Comparison of ENCODE assay signal across 8 cellular contexts in genomic region chr17:1484586-1485310, GRCh38. TPM values are rescaled to one million over a fixed set of nuclear protein-coding genes. Genes with fewer than 3 reads are reported as not detected.
A peak's percentile ranks its signal among the peaks of the same experiment; 100 is the strongest.
DNase-seq lines count a peak whose midpoint lies in the region; ATAC-seq and TF ChIP-seq lines count a peak whose summit lies in the region.

No MANE protein-coding gene starts in this region.

- ATAC-seq in GM21825 (IDR thresholded peaks at IDR 0.05; ENCODE audit: unreplicated experiment), result peak; percentile 38
- peak in 1 of 2 donors; percentile 15 for ATAC-seq in natural killer cell treated with Interleukin-12 subunit alpha and Interleukin-12 subunit beta and Interleukin-15 and Interleukin-18, amount 100 ng/mL, for 72 hours
- ATAC-seq in GM18870 (IDR thresholded peaks at IDR 0.05; ENCODE audit: unreplicated experiment), result no peak

- H3K27ac Mint-ChIP-seq in natural killer cell treated with Interleukin-12 subunit alpha and Interleukin-12 subunit beta and Interleukin-15 and Interleukin-18, amount 100 ng/mL, for 72 hours, result no peak overlapping the region

- no peaks in the 10 kb centered on the region for H3K9me3 Mint-ChIP-seq in natural killer cell treated with Interleukin-12 subunit alpha and Interleukin-12 subunit beta and Interleukin-15 and Interleukin-18, amount 100 ng/mL, for 72 hours

- peak; percentile 75 for DNase-seq in GM03348 (ENCODE audit: low spot score)
- DNase-seq in NCI-H1436 treated with DMSO at 0.1 percent for 48 hours (lab: John Stamatoyannopoulos, UW), result peak; percentile 54
- DNase-seq in activated CD4-positive, alpha-beta T cell treated with anti-CD3 and anti-CD28 coated beads for 1 hour, result peak; percentile 39
- no peak for DNase-seq in epithelial cell of proximal tubule (ENCODE audit: low read depth)
- no peak for DNase-seq in natural killer cell treated with Interleukin-12 subunit alpha and Interleukin-12 subunit beta and Interleukin-15 and Interleukin-18, amount 100 ng/mL, for 72 hours (ENCODE audit: low spot score)
- DNase-seq in NCI-H2081 treated with DMSO at 0.1 percent for 48 hours (lab: John Stamatoyannopoulos, UW), result no peak

- peak overlapping the region; percentile 74 for H3K4me3 Mint-ChIP-seq in natural killer cell treated with Interleukin-12 subunit alpha and Interleukin-12 subunit beta and Interleukin-15 and Interleukin-18, amount 100 ng/mL, for 72 hours

- H3K27me3 Mint-ChIP-seq in natural killer cell treated with Interleukin-12 subunit alpha and Interleukin-12 subunit beta and Interleukin-15 and Interleukin-18, amount 100 ng/mL, for 72 hours, result peaks cover 0 to 20% of the 10 kb centered on the region in 2 donors

- peaks cover 7 to 9% of the 10 kb centered on the region in 2 donors for H3K4me1 Mint-ChIP-seq in natural killer cell treated with Interleukin-12 subunit alpha and Interleukin-12 subunit beta and Interleukin-15 and Interleukin-18, amount 100 ng/mL, for 72 hours (ENCODE audit: low read depth in 2 of 2)

- peak overlapping the region; percentile 80 for H3K4me3 ChIP-seq in epithelial cell of proximal tubule (ENCODE audit: low read depth, low read length)

- no peaks in the 10 kb centered on the region for H3K36me3 Mint-ChIP-seq in natural killer cell treated with Interleukin-12 subunit alpha and Interleukin-12 subunit beta and Interleukin-15 and Interleukin-18, amount 100 ng/mL, for 72 hours

- no peak for TF ChIP-seq CTCF in epithelial cell of proximal tubule (conservative IDR thresholded peaks at IDR 0.05; ENCODE audit: low read depth, low read length)

RNA-seq across cellular contexts. Expression of gene MYO1C, which starts 7.7 kb away (rescaled TPM):
- 94.7 and 120 TPM in 2 replicates for total RNA-seq in epithelial cell of proximal tubule
- 10 to 100 TPM; 16.8 to 54.5 TPM for total RNA-seq in natural killer cell treated with Interleukin-12 subunit alpha and Interleukin-12 subunit beta and Interleukin-15 and Interleukin-18, amount 100 ng/mL, for 72 hours

RNA-seq across cellular contexts. Expression of gene CRK, which starts 28.7 kb away (rescaled TPM):
- total RNA-seq in epithelial cell of proximal tubule, result 57.1 and 82.8 TPM in 2 replicates
- 10 to 100 TPM; 18.1 to 36.4 TPM for total RNA-seq in natural killer cell treated with Interleukin-12 subunit alpha and Interleukin-12 subunit beta and Interleukin-15 and Interleukin-18, amount 100 ng/mL, for 72 hours

RNA-seq across cellular contexts. Expression of gene INPP5K, which starts 31.7 kb away (rescaled TPM):
- total RNA-seq in epithelial cell of proximal tubule, result 10.7 and 27.3 TPM in 2 replicates
- total RNA-seq in natural killer cell treated with Interleukin-12 subunit alpha and Interleukin-12 subunit beta and Interleukin-15 and Interleukin-18, amount 100 ng/mL, for 72 hours, result 10 to 100 TPM; 34.9 to 43.8 TPM

Comparison
In these comparisons a context has a peak if more than half of its experiments do, and no peak if none do; other contexts are left out.
1. DNase-seq: peak in GM03348 (single experiment), NCI-H1436 treated with DMSO at 0.1 percent for 48 hours (single experiment) and activated CD4-positive, alpha-beta T cell treated with anti-CD3 and anti-CD28 coated beads for 1 hour (single experiment); none in epithelial cell of proximal tubule (single experiment), natural killer cell treated with Interleukin-12 subunit alpha and Interleukin-12 subunit beta and Interleukin-15 and Interleukin-18, amount 100 ng/mL, for 72 hours (single experiment) and NCI-H2081 treated with DMSO at 0.1 percent for 48 hours (single experiment).